Comparison of ENCODE assay signal across 17 cellular contexts in genomic region chr1:235624751-235625192, GRCh38. TPM values are rescaled to one million over a fixed set of nuclear protein-coding genes. Genes with fewer than 3 reads are reported as not detected.
DNase-seq lines count a peak whose midpoint lies in the region; ATAC-seq and TF ChIP-seq lines count a peak whose summit lies in the region.
"Had no signal": no experiment of that assay in that cellular context is flagged by ENCODE, and none has a peak within 500 bp of the region (broad histone marks: within the 10 kb centered on the region; RNA-seq: fewer than 3 reads in every experiment).

No MANE protein-coding gene starts in this region.

- H3K4me3 ChIP-seq in NB4 (ENCODE audit: low read depth, low read length) (no peak overlapping the region), epithelial cell of proximal tubule (ENCODE audit: low read depth, low read length) (no peak overlapping the region), osteoblast (ENCODE audit: insufficient read depth, low read length) (no peak overlapping the region), lower leg skin (ENCODE audit: low read depth, poor library complexity, severe bottlenecking) (no peak overlapping the region), body of pancreas (no peak overlapping the region)
- H3K4me3 ChIP-seq: GM12878, heart left ventricle, left lung had no signal

- WGBS in lower leg skin, 2 donors = 45 to 51% methylated on average over 6 of the region's 6 CpGs
- 15 to 35% methylated on average over 6 of the region's 6 CpGs for WGBS in body of pancreas, 2 donors

- H3K36me3 ChIP-seq in osteoblast (ENCODE audit: insufficient read depth, low read length) = no peaks in the 10 kb centered on the region
- H3K36me3 ChIP-seq in body of pancreas (replicated peaks in 1 of 2; ENCODE audit: insufficient read depth in 1 of 2, low read depth in 2 of 2) = no peaks in the 10 kb centered on the region
- H3K36me3 ChIP-seq: heart left ventricle, left lung had no signal

- intact Hi-C loops in lower leg skin (cut with DNase I; ENCODE audit: low total_unique reads) = no loop called here
- intact Hi-C loops in body of pancreas (cut with DNase I) = no loop called here

- peaks cover 13% of the 10 kb centered on the region for H3K4me1 ChIP-seq in osteoblast (ENCODE audit: insufficient read depth, low read length)
- H3K4me1 ChIP-seq in body of pancreas = no peaks in the 10 kb centered on the region
- H3K4me1 ChIP-seq: left lung had no signal

- H3K27me3 ChIP-seq in osteoblast (ENCODE audit: insufficient read depth, low read length) (peaks cover 7% of the 10 kb centered on the region), body of pancreas (no peaks in the 10 kb centered on the region)

- H3K9me3 ChIP-seq in osteoblast (ENCODE audit: low read depth, low read length) (no peaks in the 10 kb centered on the region), body of pancreas (no peaks in the 10 kb centered on the region)
- H3K9me3 ChIP-seq: heart left ventricle, left lung had no signal

- DNase-seq in GM03348 (ENCODE audit: low spot score) = peak; percentile 37
- DNase-seq in NB4 (ENCODE audit: low read depth) = peak; percentile 63
- peak; percentile 59 for DNase-seq in epithelial cell of proximal tubule (ENCODE audit: low read depth)
- no peak for DNase-seq in osteoblast (ENCODE audit: insufficient read length, low spot score, missing footprints)
- no peak for DNase-seq in germinal center (ENCODE audit: low spot score)
- DNase-seq in lower leg skin (ENCODE audit: low spot score in 2 of 2) = no peak
- DNase-seq in body of pancreas = no peak
- DNase-seq in NOMO-1 treated with dmso at 0.1 percent for 144 hours (lab: John Stamatoyannopoulos, UW; ENCODE audit: unreplicated experiment) = no peak
- DNase-seq: anterior cingulate cortex; heart left ventricle; left lung; NCI-H1694; NCI-H774; stimulated activated naive CD4-positive, alpha-beta T cell treated with Interleukin-2 at 50 U/mL for 16 hours had no signal

- TF ChIP-seq POLR2A in NB4 (IDR thresholded peaks at IDR 0.05; ENCODE audit: extremely low read depth, insufficient read length) (no peak), lower leg skin (IDR thresholded peaks at IDR 0.05) (no peak), body of pancreas (IDR thresholded peaks at IDR 0.05) (no peak)

- H2AFZ ChIP-seq in osteoblast (ENCODE audit: low read length) = no peak overlapping the region

- H4K20me1 ChIP-seq in osteoblast (ENCODE audit: insufficient read depth, low read length) = no peaks in the 10 kb centered on the region

- no peak overlapping the region for H3K27ac ChIP-seq in osteoblast (ENCODE audit: low read depth, low read length)
- no peak overlapping the region for H3K27ac ChIP-seq in body of pancreas
- H3K27ac ChIP-seq: heart left ventricle, left lung had no signal

- H3K4me2 ChIP-seq in osteoblast (ENCODE audit: insufficient read depth, low read length) = peak overlapping the region; percentile 53

- no peak for TF ChIP-seq CTCF in NB4 (IDR thresholded peaks at IDR 0.05; ENCODE audit: low read depth, low read length)
- TF ChIP-seq CTCF in epithelial cell of proximal tubule (conservative IDR thresholded peaks at IDR 0.05; ENCODE audit: low read depth, low read length) = no peak
- TF ChIP-seq CTCF in osteoblast (IDR thresholded peaks at IDR 0.05; ENCODE audit: extremely low read depth, low read depth, low read length) = no peak
- TF ChIP-seq CTCF in lower leg skin (IDR thresholded peaks at IDR 0.05) = no peak
- no peak for TF ChIP-seq CTCF in body of pancreas (IDR thresholded peaks at IDR 0.05)

- ATAC-seq in body of pancreas = no peak
- ATAC-seq: GM12878, HepG2, left lung, Right ventricle myocardium inferior had no signal

- no peaks in the 10 kb centered on the region for H3K79me2 ChIP-seq in osteoblast (ENCODE audit: insufficient read depth, low read length)

RNA-seq across cellular contexts. Expression of gene GNG4, which starts 24.8 kb away (rescaled TPM):
- total RNA-seq in epithelial cell of proximal tubule (0.12 and 0.43 TPM in 2 replicates), osteoblast (under 0.01 and 0.29 TPM in 2 replicates), lower leg skin (under 1 TPM in 3 of 4 donors, not detected in 1; 0.12 to 0.39 (median 0.17) TPM), body of pancreas (1 to 10 TPM in 1 of 2 donors, under 1 TPM in 1; 0.66 to 3.1 TPM)
- total RNA-seq: GM12878, left lung, Right ventricle myocardium inferior had no signal

Comparison
In these comparisons a context has a peak if more than half of its experiments do, and no peak if none do; other contexts are left out.
1. DNase-seq: peak in GM03348 (single experiment), NB4 (single experiment) and epithelial cell of proximal tubule (single experiment); none in osteoblast (single experiment), germinal center (single experiment), lower leg skin (0 of 2), body of pancreas (0 of 4) and NOMO-1 treated with dmso at 0.1 percent for 144 hours (single experiment).